12 cellular contexts compared by ENCODE assay signal in genomic region chr11:3165916-3166267, GRCh38. TPM values are rescaled to one million over a fixed set of nuclear protein-coding genes. Genes with fewer than 3 reads are reported as not detected.
A peak's percentile ranks its signal among the peaks of the same experiment; 100 is the strongest.
DNase-seq lines count a peak whose midpoint lies in the region; ATAC-seq, FAIRE-seq and TF ChIP-seq lines count a peak whose summit lies in the region.
"Had no signal": no experiment of that assay in that cellular context is flagged by ENCODE, and none has a peak within 500 bp of the region (broad histone marks: within the 10 kb centered on the region; RNA-seq: fewer than 3 reads in every experiment).

No MANE protein-coding gene starts in this region.

- no peak for ATAC-seq in activated T-cell treated with anti-CD3 and anti-CD28 coated beads, Interleukin-2, amount 50 U/mL, for 4 hours

- H3K27me3 ChIP-seq in WERI-Rb-1 (ENCODE audit: insufficient read depth, low read depth, severe bottlenecking) (no peaks in the 10 kb centered on the region), iPS-20b (ENCODE audit: insufficient read depth, low read length) (peaks cover 91% of the 10 kb centered on the region), subcutaneous abdominal adipose tissue (ENCODE audit: control insufficient read depth in 5 of 5, insufficient read depth in 4 of 5, low read length in 5 of 5) (peaks cover 0 to 4% (median 3%) of the 10 kb centered on the region in 5 donors)
- H3K27me3 ChIP-seq: cardiac muscle cell had no signal

- FAIRE-seq in GM19239 (lab: Jason Lieb, UNC) = no peak

- peaks cover 31% of the 10 kb centered on the region for H3K4me1 Mint-ChIP-seq in activated T-cell treated with anti-CD3 and anti-CD28 coated beads, Interleukin-2, amount 50 U/mL, for 4 hours (ENCODE audit: low read depth)

- H3K9me3 ChIP-seq in WERI-Rb-1 (ENCODE audit: severe bottlenecking) (no peaks in the 10 kb centered on the region), iPS-20b (ENCODE audit: insufficient read depth, low read depth, low read length) (no peaks in the 10 kb centered on the region), subcutaneous abdominal adipose tissue (ENCODE audit: control insufficient read depth in 5 of 5, low read length in 5 of 5) (no peaks in the 10 kb centered on the region)

- H3K4me3 ChIP-seq in WERI-Rb-1 (ENCODE audit: low read depth, low read length) (no peak overlapping the region), iPS-20b (ENCODE audit: low read length) (0 out of 2 replicates have a peak overlapping the region, but pooled peaks have one; percentile 32), subcutaneous abdominal adipose tissue (ENCODE audit: low read depth in 1 of 5, low read length in 5 of 5) (peak overlapping the region; percentile 6 to 90 (median 56))

- H3K27ac ChIP-seq in WERI-Rb-1 (peak overlapping the region; percentile 63), iPS-20b (ENCODE audit: low read length) (no peak overlapping the region), subcutaneous abdominal adipose tissue (ENCODE audit: low read depth, low read length) (no peak overlapping the region)
- H3K27ac ChIP-seq: cardiac muscle cell had no signal

- H3K4me3 Mint-ChIP-seq in activated T-cell treated with anti-CD3 and anti-CD28 coated beads, Interleukin-2, amount 50 U/mL, for 4 hours = peak overlapping the region; percentile 74

- H3K4me1 ChIP-seq in iPS-20b (ENCODE audit: insufficient read depth, low read length) (peaks cover 5% of the 10 kb centered on the region; the same call in 1 of the 2 replicates), subcutaneous abdominal adipose tissue (ENCODE audit: control insufficient read depth in 5 of 5, insufficient read depth in 5 of 5, low read length in 5 of 5) (peaks cover 10 to 62% (median 59%) of the 10 kb centered on the region in 5 donors)

- H3K36me3 Mint-ChIP-seq in activated T-cell treated with anti-CD3 and anti-CD28 coated beads, Interleukin-2, amount 50 U/mL, for 4 hours (ENCODE audit: insufficient read depth) = no peaks in the 10 kb centered on the region

- no peak overlapping the region for H3K9ac ChIP-seq in iPS-20b (ENCODE audit: low read depth, low read length)
- peak overlapping the region in 2 of 5 donors; percentile 46 to 52 for H3K9ac ChIP-seq in subcutaneous abdominal adipose tissue (ENCODE audit: low read length in 5 of 5)

- no peak for DNase-seq in activated T-cell treated with anti-CD3 and anti-CD28 coated beads, Interleukin-2, amount 50 U/mL, for 4 hours
- no peak for DNase-seq in activated T-cell treated with anti-CD3 and anti-CD28 coated beads, Interleukin-2, amount 50 U/mL, for 48 hours
- DNase-seq in WERI-Rb-1 (no peak), GM19239 (ENCODE audit: insufficient read length, low spot score) (no peak), NCI-H1092 (lab: John Stamatoyannopoulos, UW) (no peak), NCI-H146 (lab: John Stamatoyannopoulos, UW) (no peak)
- DNase-seq: foreskin melanocyte, SHP77 had no signal

- peaks cover 60% of the 10 kb centered on the region for H3K27me3 Mint-ChIP-seq in activated T-cell treated with anti-CD3 and anti-CD28 coated beads, Interleukin-2, amount 50 U/mL, for 4 hours (ENCODE audit: low read depth)

- no peak for TF ChIP-seq CTCF in WERI-Rb-1 (IDR thresholded peaks at IDR 0.05; ENCODE audit: low read depth, low read length)

- H3K36me3 ChIP-seq in WERI-Rb-1 (no peaks in the 10 kb centered on the region), iPS-20b (ENCODE audit: insufficient read depth, low read depth, low read length) (no peaks in the 10 kb centered on the region), subcutaneous abdominal adipose tissue (ENCODE audit: control insufficient read depth in 5 of 5, insufficient read depth in 5 of 5, low read length in 5 of 5) (no peaks in the 10 kb centered on the region)
- H3K36me3 ChIP-seq: cardiac muscle cell had no signal

- no peaks in the 10 kb centered on the region for H3K9me3 Mint-ChIP-seq in activated T-cell treated with anti-CD3 and anti-CD28 coated beads, Interleukin-2, amount 50 U/mL, for 4 hours

RNA-seq across cellular contexts. Expression of gene OSBPL5, which starts 0.8 kb away (rescaled TPM):
- total RNA-seq in activated T-cell treated with anti-CD3 and anti-CD28 coated beads, Interleukin-2, amount 50 U/mL, for 4 hours = 1 to 10 TPM; 2.7 to 5.0 (median 4.0) TPM

RNA-seq across cellular contexts. Expression of gene MRGPRG, which starts 52.7 kb away (rescaled TPM):
- total RNA-seq in activated T-cell treated with anti-CD3 and anti-CD28 coated beads, Interleukin-2, amount 50 U/mL, for 4 hours = not detected
- total RNA-seq: cardiac muscle cell, mononuclear cell had no signal
